In the genomic region with DNA sequence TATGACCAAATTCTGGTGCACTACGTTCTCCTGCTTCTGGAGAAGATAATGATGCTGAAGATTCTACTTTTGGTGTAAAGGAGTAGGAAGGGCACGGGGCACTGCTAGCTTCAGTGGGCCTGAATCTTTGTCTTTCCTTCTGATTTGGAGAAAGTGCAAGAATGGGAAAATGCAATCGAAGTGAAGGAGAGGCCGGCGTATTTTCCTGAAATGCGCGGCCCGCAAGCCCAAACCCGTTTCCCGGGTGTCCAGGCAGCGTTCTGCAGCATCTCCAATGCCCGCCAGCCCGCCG, we compare ENCODE assay signal across 8 cellular contexts. TPM values are rescaled to one million over a fixed set of nuclear protein-coding genes. Genes with fewer than 3 reads are reported as not detected.
A peak's percentile ranks its signal among the peaks of the same experiment; 100 is the strongest.
DNase-seq lines count a peak whose midpoint lies in the region; ATAC-seq and TF ChIP-seq lines count a peak whose summit lies in the region.

No MANE protein-coding gene starts in this region.

- H3K9ac ChIP-seq in PC-3 (ENCODE audit: low read length) (peak overlapping the region; percentile 58), parathyroid adenoma (no peak overlapping the region)

- H3K79me2 ChIP-seq in PC-3 (ENCODE audit: low read length) (peaks cover 44% of the 10 kb centered on the region), parathyroid adenoma (peaks cover 3% of the 10 kb centered on the region)

- no peaks in the 10 kb centered on the region for H4K20me1 ChIP-seq in PC-3 (ENCODE audit: low read length)

- no peak overlapping the region for H3K27ac ChIP-seq in PC-3 (ENCODE audit: low read length)
- H3K27ac ChIP-seq in epithelial cell of prostate, result peak overlapping the region; percentile 99
- H3K27ac ChIP-seq in parathyroid adenoma, result peak overlapping the region; percentile 13

- H3K27me3 ChIP-seq in GM06990 (replicated peaks; ENCODE audit: control insufficient read depth, insufficient read depth, low read length) (no peaks in the 10 kb centered on the region), PC-3 (ENCODE audit: low read length) (no peaks in the 10 kb centered on the region), parathyroid adenoma (ENCODE audit: control insufficient read depth, insufficient read depth, low read length) (no peaks in the 10 kb centered on the region)

- TF ChIP-seq CTCF in GM06990 (IDR thresholded peaks at IDR 0.05; ENCODE audit: insufficient read depth, low read length, poor library complexity, severe bottlenecking), result no peak
- TF ChIP-seq CTCF in PC-3 (conservative IDR thresholded peaks at IDR 0.05; ENCODE audit: low read depth, low read length), result no peak
- no peak for TF ChIP-seq CTCF in parathyroid adenoma (IDR thresholded peaks at IDR 0.05)

- CTCF ChIA-PET in PC-3 (lab: Charles Lee), result no interaction called here

- peaks cover 12% of the 10 kb centered on the region for H3K4me1 ChIP-seq in PC-3 (ENCODE audit: insufficient read depth, low read length)
- peaks cover 3% of the 10 kb centered on the region for H3K4me1 ChIP-seq in parathyroid adenoma

- intact Hi-C loops in PC-3 (cut with micrococcal nuclease) (no loop called here), posterior cingulate gyrus (cut with DNase I) (no loop called here)

- ATAC-seq in PC-3, result no peak
- ATAC-seq in GM21528 (IDR thresholded peaks at IDR 0.05; ENCODE audit: low FRiP score, unreplicated experiment), result no peak

- H3K9me3 ChIP-seq in PC-3 (ENCODE audit: low read length), result no peaks in the 10 kb centered on the region
- H3K9me3 ChIP-seq in parathyroid adenoma (ENCODE audit: control insufficient read depth, low read length), result no peaks in the 10 kb centered on the region

- H3K9me2 ChIP-seq in PC-3 (replicated peaks; ENCODE audit: low read length), result no peaks in the 10 kb centered on the region

- peaks cover 2% of the 10 kb centered on the region for H3F3A ChIP-seq in PC-3 (ENCODE audit: low read length, unreplicated experiment)

- no TSS peak for BruUV-seq in PC-3 (replicated peaks; lab: Mats Ljungman, UMichigan)

- peak overlapping the region; percentile 97 for H3K4me2 ChIP-seq in PC-3 (ENCODE audit: low read length)
- peak overlapping the region; percentile 88 for H3K4me2 ChIP-seq in parathyroid adenoma (ENCODE audit: low read length)

- peaks cover 12% of the 10 kb centered on the region for H3K36me3 ChIP-seq in GM06990 (ENCODE audit: control insufficient read depth, insufficient read depth, low read length)
- H3K36me3 ChIP-seq in PC-3 (ENCODE audit: low read depth, low read length), result no peaks in the 10 kb centered on the region
- H3K36me3 ChIP-seq in parathyroid adenoma (ENCODE audit: control insufficient read depth, insufficient read depth, low read length), result no peaks in the 10 kb centered on the region

- H3K4me3 ChIP-seq in GM06990 (replicated peaks; ENCODE audit: low read depth, low read length) (peak overlapping the region; percentile 60), PC-3 (ENCODE audit: low read length) (peak overlapping the region; percentile 97), parathyroid adenoma (ENCODE audit: low read depth, low read length) (peak overlapping the region; percentile 58)

- DNase-seq in GM06990 (ENCODE audit: extremely low read depth, insufficient read length) (no peak), PC-3 (no peak), epithelial cell of prostate (ENCODE audit: low read depth, low spot score) (no peak), posterior cingulate gyrus (no peak), SW 1271 (lab: John Stamatoyannopoulos, UW) (no peak)
- DNase-seq in stimulated activated CD4-positive, alpha-beta T cell treated with anti-CD3 and anti-CD28 coated beads, Interleukin-4, amount 100 ng/mL, for 4 hours, result no peak

- peak overlapping the region; percentile 93 for H2AFZ ChIP-seq in PC-3 (ENCODE audit: low read length)
- peak overlapping the region; percentile 87 for H2AFZ ChIP-seq in parathyroid adenoma

- POLR2A ChIA-PET in PC-3 (lab: Charles Lee; ENCODE audit: unreplicated experiment), result interaction anchor here (0.6 kb wide), 1 partner anchor 37 kb away, joined by 9 read pairs; no protein-coding TSS in a partner anchor

RNA-seq across cellular contexts. Expression of gene NDE1, which starts 0.4 kb away (rescaled TPM):
- total RNA-seq in PC-3 (2014; rRNA removed), result 22.6 and 24.9 TPM in 2 replicates

RNA-seq across cellular contexts. Expression of gene MARF1, which starts 6.7 kb away (rescaled TPM):
- total RNA-seq in PC-3 (2014; rRNA removed), result 6.7 and 9.6 TPM in 2 replicates
